In the genomic region with DNA sequence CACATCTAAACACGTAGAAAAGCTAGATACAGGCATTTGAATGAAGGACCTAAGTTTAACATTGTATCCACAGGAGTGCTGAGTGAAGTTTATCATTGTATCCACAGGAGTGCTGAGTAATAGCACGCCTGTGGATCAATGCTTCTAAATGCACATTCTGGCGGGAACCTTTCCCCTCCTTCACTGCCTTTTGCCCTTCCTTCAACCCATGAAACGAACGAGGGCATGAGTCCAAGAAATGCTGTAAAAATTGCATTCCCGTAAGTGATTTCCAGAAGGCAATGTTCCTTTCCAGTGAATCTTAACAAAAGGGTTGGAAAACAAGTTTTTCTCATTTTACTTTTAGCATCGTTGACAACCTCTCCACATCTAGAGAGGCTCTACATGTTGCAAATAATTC, we compare ENCODE assay signal across 21 cellular contexts.
"Had no signal": no experiment of that assay in that cellular context is flagged by ENCODE, and none has a peak within 500 bp of the region (broad histone marks: within the 10 kb centered on the region; RNA-seq: fewer than 3 reads in every experiment).

No MANE protein-coding gene starts in this region.

- H3K27me3 ChIP-seq: neural progenitor cell, stomach, upper lobe of right lung had no signal

- H3K36me3 Mint-ChIP-seq: activated naive CD8-positive, alpha-beta T cell had no signal

- H3K9me3 ChIP-seq: prostate gland, stomach, upper lobe of right lung had no signal

- H3K4me2 ChIP-seq: neural progenitor cell had no signal

- H3K4me3 ChIP-seq: neural progenitor cell, prostate gland, skin epidermis, stomach, upper lobe of right lung had no signal

- H3K4me1 ChIP-seq: neural progenitor cell, prostate gland, stomach, upper lobe of right lung had no signal

- H3K9me3 Mint-ChIP-seq: activated T-helper 1 cell treated with anti-CD3 and anti-CD28 coated beads, Interleukin-12 subunit alpha, Interleukin-12 subunit beta, Interleukin-2, Interleukin-4 antibody, amounts not matched to agents 30 ng/mL and 10 ng/mL and 1 ng/mL, durations not matched to agents 14 hours and 24 hours and 36 hours; brain; central memory CD8-positive, alpha-beta T cell; memory B cell; neural progenitor cell; T-helper 1 cell treated with Interleukin-12 subunit alpha and Interleukin-12 subunit beta and Interleukin-4 antibody, amounts not matched to agents 30 μg/mL and 1 μg/mL, for 36 hours had no signal

- H3K27me3 Mint-ChIP-seq: activated naive CD8-positive, alpha-beta T cell; brain; central memory CD8-positive, alpha-beta T cell; memory B cell had no signal

- H3K36me3 ChIP-seq: prostate gland had no signal

- H2AFZ ChIP-seq: neural progenitor cell had no signal

- H3K27ac ChIP-seq: neural progenitor cell, prostate gland, skin epidermis, stomach, upper lobe of right lung had no signal

- H3K4me3 Mint-ChIP-seq: activated naive CD8-positive, alpha-beta T cell; activated T-helper 1 cell treated with anti-CD3 and anti-CD28 coated beads, Interleukin-12 subunit alpha, Interleukin-12 subunit beta, Interleukin-2, Interleukin-4 antibody, amounts not matched to agents 30 ng/mL and 10 ng/mL and 1 ng/mL, durations not matched to agents 14 hours and 24 hours and 36 hours; brain; central memory CD8-positive, alpha-beta T cell; memory B cell; neural progenitor cell; T-helper 1 cell treated with Interleukin-12 subunit alpha and Interleukin-12 subunit beta and Interleukin-4 antibody, amounts not matched to agents 30 μg/mL and 1 μg/mL, for 36 hours had no signal

- H3K9ac ChIP-seq: neural progenitor cell had no signal

- H3K4me1 Mint-ChIP-seq: brain; central memory CD8-positive, alpha-beta T cell; memory B cell; neural progenitor cell had no signal

- DNase-seq: activated CD4-positive, alpha-beta T cell treated with anti-CD3 and anti-CD28 coated beads, Interleukin-2, amount 50 U/mL, for 1 hour; activated CD8-positive, alpha-beta memory T cell treated with anti-CD3 and anti-CD28 coated beads for 24 hours; activated CD8-positive, alpha-beta memory T cell treated with anti-CD3 and anti-CD28 coated beads, Interleukin-2, amount 50 U/mL, for 48 hours; activated gamma-delta T cell treated with Interleukin-2 at 50 U/mL for 16 hours; amygdala; cortex of kidney; erythroblast; right cardiac atrium; stimulated activated CD4-positive, alpha-beta T cell treated with anti-CD3 and anti-CD28 coated beads, Interleukin-15, amount 100 ng/mL, for 24 hours; stimulated activated CD4-positive, alpha-beta T cell treated with anti-CD3 and anti-CD28 coated beads, Interleukin-2, amount 100 ng/mL, for 48 hours; stomach; upper lobe of right lung had no signal

- H3K27ac Mint-ChIP-seq: activated naive CD8-positive, alpha-beta T cell; activated T-helper 1 cell treated with anti-CD3 and anti-CD28 coated beads, Interleukin-12 subunit alpha, Interleukin-12 subunit beta, Interleukin-2, Interleukin-4 antibody, amounts not matched to agents 30 ng/mL and 10 ng/mL and 1 ng/mL, durations not matched to agents 14 hours and 24 hours and 36 hours; brain; memory B cell; neural progenitor cell; T-helper 1 cell treated with Interleukin-12 subunit alpha and Interleukin-12 subunit beta and Interleukin-4 antibody, amounts not matched to agents 30 μg/mL and 1 μg/mL, for 36 hours had no signal
